Comparison of ENCODE assay signal across 8 cellular contexts in the genomic region with DNA sequence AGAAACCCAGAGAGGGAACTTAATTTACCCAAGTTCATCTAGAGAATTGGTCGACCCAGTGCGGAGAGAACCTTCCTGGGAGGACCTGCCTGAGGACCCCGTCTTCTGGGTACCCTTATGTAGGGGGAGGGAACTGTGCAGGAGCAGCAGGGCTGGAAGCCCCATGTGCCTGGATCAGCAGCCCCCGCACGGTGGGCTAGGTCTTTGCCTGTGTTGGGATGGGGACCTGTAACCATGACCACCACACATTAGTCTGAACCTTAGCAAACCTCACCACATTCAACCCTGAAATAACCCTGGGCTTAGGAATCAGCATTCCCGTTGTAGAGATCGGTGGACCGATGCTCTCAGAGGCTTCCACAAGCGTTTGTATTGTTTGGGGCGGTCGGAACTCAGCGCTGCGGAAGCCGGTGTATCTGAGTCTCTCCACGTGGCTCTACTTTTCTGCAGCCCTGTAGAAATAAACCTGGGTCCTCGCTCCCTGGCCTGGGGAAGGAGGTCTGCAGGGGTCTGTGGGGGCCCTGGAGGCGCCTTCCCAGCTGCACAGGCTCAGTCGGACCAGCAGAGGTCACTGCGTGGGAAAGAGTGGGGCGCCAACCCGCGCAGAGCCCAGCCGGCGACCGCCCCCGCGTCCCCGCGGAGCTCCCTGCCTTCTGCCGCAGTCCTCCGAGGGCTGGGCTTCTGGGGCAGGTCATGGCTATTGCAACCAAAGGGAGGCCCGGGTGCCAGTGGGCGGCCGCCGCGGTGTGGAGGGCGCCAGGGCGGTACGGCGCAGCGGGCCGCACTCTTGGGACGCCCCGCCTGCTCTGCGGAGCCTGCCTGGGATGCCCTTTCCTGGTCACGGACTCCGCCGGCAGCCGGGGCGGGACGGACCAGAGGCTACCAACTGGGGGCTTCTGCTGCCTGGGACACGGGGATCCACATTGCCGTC. TPM values are rescaled to one million over a fixed set of nuclear protein-coding genes. Genes with fewer than 3 reads are reported as not detected.
A peak's percentile ranks its signal among the peaks of the same experiment; 100 is the strongest.
DNase-seq lines count a peak whose midpoint lies in the region; ATAC-seq and TF ChIP-seq lines count a peak whose summit lies in the region.

No MANE protein-coding gene starts in this region.

- POLR2A ChIA-PET in PC-3 (lab: Charles Lee; ENCODE audit: unreplicated experiment) = no interaction called here

- no peaks in the 10 kb centered on the region for H3K79me2 ChIP-seq in PC-3 (ENCODE audit: low read length)

- WGBS in heart left ventricle, 4 donors = 7 to 9% (median 8%) methylated on average over 45 to 53 of the region's 53 CpGs
- 7 to 10% (median 8%) methylated on average over 38 to 53 of the region's 53 CpGs for WGBS in psoas muscle, 3 donors
- 7% methylated on average over 53 of the region's 53 CpGs for WGBS in urinary bladder

- H3K27ac Mint-ChIP-seq in activated naive CD4-positive, alpha-beta T cell treated with anti-CD3 and anti-CD28 coated beads, Interleukin-2, amount 50 U/mL, for 72 hours = no peak overlapping the region

- CTCF ChIA-PET in PC-3 (lab: Charles Lee) = interaction anchor here (0.5 kb wide), 1 partner anchor 1721 kb away, joined by 3 read pairs; no protein-coding TSS in a partner anchor

- TF ChIP-seq CTCF in GM12865 (IDR thresholded peaks at IDR 0.05; ENCODE audit: insufficient read depth, low read depth, low read length, missing control alignments) (peak; percentile 66), PC-3 (conservative IDR thresholded peaks at IDR 0.05; ENCODE audit: low read depth, low read length) (peak; percentile 32; the same call in 1 of the 2 replicates), heart left ventricle (IDR thresholded peaks at IDR 0.05) (peak; percentile 66 to 86 (median 78)), psoas muscle (IDR thresholded peaks at IDR 0.05) (peak; percentile 76)

- no peaks in the 10 kb centered on the region for H3K36me3 Mint-ChIP-seq in activated naive CD4-positive, alpha-beta T cell treated with anti-CD3 and anti-CD28 coated beads, Interleukin-2, amount 50 U/mL, for 72 hours

- H3K36me3 ChIP-seq in PC-3 (ENCODE audit: low read depth, low read length) = no peaks in the 10 kb centered on the region
- no peaks in the 10 kb centered on the region for H3K36me3 ChIP-seq in heart left ventricle
- H3K36me3 ChIP-seq in psoas muscle (ENCODE audit: insufficient read depth in 1 of 2, low read depth in 1 of 2) = no peaks in the 10 kb centered on the region
- H3K36me3 ChIP-seq in urinary bladder (ENCODE audit: insufficient read depth) = no peaks in the 10 kb centered on the region

- no peaks in the 10 kb centered on the region for H3K9me2 ChIP-seq in PC-3 (replicated peaks; ENCODE audit: low read length)

- no TSS peak for BruUV-seq in PC-3 (replicated peaks; lab: Mats Ljungman, UMichigan)

- H3K27ac ChIP-seq in PC-3 (ENCODE audit: low read length) (no peak overlapping the region), heart left ventricle (peak overlapping the region in 5 of 12 donors; percentile 11 to 48 (median 36)), psoas muscle (no peak overlapping the region), urinary bladder (ENCODE audit: low read depth) (no peak overlapping the region)

- H3K4me3 ChIP-seq in GM12865 (ENCODE audit: low read depth, low read length) = no peak overlapping the region
- no peak overlapping the region for H3K4me3 ChIP-seq in PC-3 (ENCODE audit: low read length)
- peak overlapping the region in 10 of 12 donors; percentile 7 to 58 (median 49) for H3K4me3 ChIP-seq in heart left ventricle
- H3K4me3 ChIP-seq in psoas muscle = peak overlapping the region; percentile 58
- peak overlapping the region; percentile 19 for H3K4me3 ChIP-seq in urinary bladder (ENCODE audit: low read depth, low read length)

- intact Hi-C loops in PC-3 (cut with micrococcal nuclease) = no loop called here
- intact Hi-C loops in heart left ventricle (cut with DNase I) = loop anchor here in 9 of 10 donors (1.0 to 10.0 kb wide), 6 partner anchors 52 to 230 kb away; partner anchors contain the start of gene KCNA2 (in 1 of the 9)
- intact Hi-C loops in psoas muscle (cut with DNase I) = loop anchor here in 1 of 2 donors (1.0 kb wide), 1 partner anchor 60 kb away; no protein-coding TSS in a partner anchor

- H3K4me1 ChIP-seq in PC-3 (ENCODE audit: insufficient read depth, low read length) (no peaks in the 10 kb centered on the region), heart left ventricle (peaks cover 0 to 22% (median 13%) of the 10 kb centered on the region in 12 donors), psoas muscle (peaks cover 6% of the 10 kb centered on the region), urinary bladder (ENCODE audit: insufficient read depth) (no peaks in the 10 kb centered on the region)

- TF ChIP-seq POLR2A in heart left ventricle (IDR thresholded peaks at IDR 0.05) = no peak

- no peaks in the 10 kb centered on the region for H4K20me1 ChIP-seq in PC-3 (ENCODE audit: low read length)

- no peaks in the 10 kb centered on the region for H3F3A ChIP-seq in PC-3 (ENCODE audit: low read length, unreplicated experiment)

- H2AFZ ChIP-seq in PC-3 (ENCODE audit: low read length) = no peak overlapping the region

- H3K9me3 ChIP-seq in PC-3 (ENCODE audit: low read length) (no peaks in the 10 kb centered on the region), heart left ventricle (no peaks in the 10 kb centered on the region), psoas muscle (no peaks in the 10 kb centered on the region)

- no peak overlapping the region for H3K4me2 ChIP-seq in PC-3 (ENCODE audit: low read length)

- no peak; the same call in 1 of the 2 replicates for ATAC-seq in PC-3
- peak; percentile 72 to 89 for ATAC-seq in activated naive CD4-positive, alpha-beta T cell treated with anti-CD3 and anti-CD28 coated beads, Interleukin-2, amount 50 U/mL, for 72 hours
- peak; percentile 47 to 89 (median 84) for ATAC-seq in heart left ventricle
- ATAC-seq in psoas muscle = peak; percentile 80 to 93 (median 90)
- no peak for ATAC-seq in GM18520 (IDR thresholded peaks at IDR 0.05; ENCODE audit: unreplicated experiment)

- DNase-seq in GM12865 (ENCODE audit: low read depth) (peak; percentile 43), PC-3 (no peak), heart left ventricle (peak; percentile 44 to 77 (median 60)), psoas muscle (peak; percentile 59 to 69), SKM-1 treated with dmso at 0.1 percent for 144 hours (lab: John Stamatoyannopoulos, UW; ENCODE audit: unreplicated experiment) (no peak)
- DNase-seq in activated naive CD4-positive, alpha-beta T cell treated with anti-CD3 and anti-CD28 coated beads, Interleukin-2, amount 50 U/mL, for 72 hours (ENCODE audit: low spot score in 2 of 2) = peak in 1 of 2 donors; percentile 63

- no peaks in the 10 kb centered on the region for H3K9me3 Mint-ChIP-seq in activated naive CD4-positive, alpha-beta T cell treated with anti-CD3 and anti-CD28 coated beads, Interleukin-2, amount 50 U/mL, for 72 hours

- H3K9ac ChIP-seq in PC-3 (ENCODE audit: low read length) = no peak overlapping the region

- peaks cover 63% of the 10 kb centered on the region for H3K27me3 ChIP-seq in PC-3 (ENCODE audit: low read length)
- H3K27me3 ChIP-seq in heart left ventricle = peaks cover 0 to 44% (median 7%) of the 10 kb centered on the region in 9 donors
- peaks cover 0 to 40% (median 1%) of the 10 kb centered on the region in 3 donors for H3K27me3 ChIP-seq in psoas muscle (ENCODE audit: insufficient read depth in 3 of 3, low read length in 2 of 3)

RNA-seq across cellular contexts. Expression of gene KCNA10, which starts 36.2 kb away (rescaled TPM):
- total RNA-seq in PC-3 (2014; rRNA removed) (not detected in 2 replicates), heart left ventricle (not detected), psoas muscle (not detected), urinary bladder (not detected)
- not detected for total RNA-seq in activated naive CD4-positive, alpha-beta T cell treated with anti-CD3 and anti-CD28 coated beads, Interleukin-2, amount 50 U/mL, for 72 hours
- polyA plus RNA-seq in heart left ventricle (not detected), psoas muscle (not detected), urinary bladder (not detected)

RNA-seq across cellular contexts. Expression of gene KCNA2, which starts 51.0 kb away (rescaled TPM):
- total RNA-seq in PC-3 (2014; rRNA removed) = not detected in 2 replicates
- under 1 TPM in 1 of 2 donors, not detected in 1; 0.76 TPM for total RNA-seq in activated naive CD4-positive, alpha-beta T cell treated with anti-CD3 and anti-CD28 coated beads, Interleukin-2, amount 50 U/mL, for 72 hours
- total RNA-seq in heart left ventricle = 1 to 10 TPM in 4 of 9 donors, under 1 TPM in 5; 0.23 to 1.6 (median 0.82) TPM
- polyA plus RNA-seq in heart left ventricle = under 1 TPM; 0.08 to 0.19 TPM
- 1 to 10 TPM in 1 of 4 donors, under 1 TPM in 3; 0.05 to 1.1 (median 0.64) TPM for total RNA-seq in psoas muscle
- polyA plus RNA-seq in psoas muscle = under 1 TPM; 0.06 to 0.43 (median 0.14) TPM
- total RNA-seq in urinary bladder = 1.7 TPM
- polyA plus RNA-seq in urinary bladder = 0.32 TPM

Comparison
In these comparisons a context has a peak if more than half of its experiments do, and no peak if none do; other contexts are left out.
1. DNase-seq: peak in GM12865 (single experiment), heart left ventricle (5 of 5) and psoas muscle (2 of 2); none in PC-3 (single experiment) and SKM-1 treated with dmso at 0.1 percent for 144 hours (single experiment).
2. H3K4me3 ChIP-seq: peak in heart left ventricle (10 of 12), psoas muscle (single experiment) and urinary bladder (single experiment); none in GM12865 (single experiment) and PC-3 (single experiment).
3. ATAC-seq: peak in activated naive CD4-positive, alpha-beta T cell treated with anti-CD3 and anti-CD28 coated beads, Interleukin-2, amount 50 U/mL, for 72 hours (2 of 2), heart left ventricle (4 of 4) and psoas muscle (4 of 4); none in PC-3 (single experiment) and GM18520 (single experiment).
4. Peak in every context shown above with its lines, with median percentiles within 50 percentile points of each other: CTCF ChIP-seq.